Comparison of ENCODE assay signal across 1 cellular context in the genomic region with DNA sequence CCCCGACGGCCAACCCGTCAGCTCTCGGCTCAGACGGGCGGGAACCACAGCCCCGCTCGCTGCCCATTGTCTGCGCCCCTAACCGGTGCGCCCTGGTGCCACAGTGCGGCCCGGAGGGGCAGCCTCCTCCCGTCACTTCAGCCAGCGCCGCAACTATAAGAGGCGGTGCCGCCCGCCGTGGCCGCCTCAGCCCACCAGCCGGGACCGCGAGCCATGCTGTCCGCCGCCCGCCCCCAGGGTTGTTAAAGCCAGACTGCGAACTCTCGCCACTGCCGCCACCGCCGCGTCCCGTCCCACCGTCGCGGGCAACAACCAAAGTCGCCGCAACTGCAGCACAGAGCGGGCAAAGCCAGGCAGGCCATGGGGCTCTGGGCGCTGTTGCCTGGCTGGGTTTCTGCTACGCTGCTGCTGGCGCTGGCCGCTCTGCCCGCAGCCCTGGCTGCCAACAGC.
TF ChIP-seq lines count a peak whose summit lies in the region.

A gene (plus strand): TSS at position 32 of the 450 bp plus-strand sequence. CDS start 329 bp downstream, at position 361.

TF ChIP-seq in GM23338, 12 proteins besides CTCF, POLR2A, EP300 and RAD21 (continued from another document):
- TF ChIP-seq, protein P1, sequence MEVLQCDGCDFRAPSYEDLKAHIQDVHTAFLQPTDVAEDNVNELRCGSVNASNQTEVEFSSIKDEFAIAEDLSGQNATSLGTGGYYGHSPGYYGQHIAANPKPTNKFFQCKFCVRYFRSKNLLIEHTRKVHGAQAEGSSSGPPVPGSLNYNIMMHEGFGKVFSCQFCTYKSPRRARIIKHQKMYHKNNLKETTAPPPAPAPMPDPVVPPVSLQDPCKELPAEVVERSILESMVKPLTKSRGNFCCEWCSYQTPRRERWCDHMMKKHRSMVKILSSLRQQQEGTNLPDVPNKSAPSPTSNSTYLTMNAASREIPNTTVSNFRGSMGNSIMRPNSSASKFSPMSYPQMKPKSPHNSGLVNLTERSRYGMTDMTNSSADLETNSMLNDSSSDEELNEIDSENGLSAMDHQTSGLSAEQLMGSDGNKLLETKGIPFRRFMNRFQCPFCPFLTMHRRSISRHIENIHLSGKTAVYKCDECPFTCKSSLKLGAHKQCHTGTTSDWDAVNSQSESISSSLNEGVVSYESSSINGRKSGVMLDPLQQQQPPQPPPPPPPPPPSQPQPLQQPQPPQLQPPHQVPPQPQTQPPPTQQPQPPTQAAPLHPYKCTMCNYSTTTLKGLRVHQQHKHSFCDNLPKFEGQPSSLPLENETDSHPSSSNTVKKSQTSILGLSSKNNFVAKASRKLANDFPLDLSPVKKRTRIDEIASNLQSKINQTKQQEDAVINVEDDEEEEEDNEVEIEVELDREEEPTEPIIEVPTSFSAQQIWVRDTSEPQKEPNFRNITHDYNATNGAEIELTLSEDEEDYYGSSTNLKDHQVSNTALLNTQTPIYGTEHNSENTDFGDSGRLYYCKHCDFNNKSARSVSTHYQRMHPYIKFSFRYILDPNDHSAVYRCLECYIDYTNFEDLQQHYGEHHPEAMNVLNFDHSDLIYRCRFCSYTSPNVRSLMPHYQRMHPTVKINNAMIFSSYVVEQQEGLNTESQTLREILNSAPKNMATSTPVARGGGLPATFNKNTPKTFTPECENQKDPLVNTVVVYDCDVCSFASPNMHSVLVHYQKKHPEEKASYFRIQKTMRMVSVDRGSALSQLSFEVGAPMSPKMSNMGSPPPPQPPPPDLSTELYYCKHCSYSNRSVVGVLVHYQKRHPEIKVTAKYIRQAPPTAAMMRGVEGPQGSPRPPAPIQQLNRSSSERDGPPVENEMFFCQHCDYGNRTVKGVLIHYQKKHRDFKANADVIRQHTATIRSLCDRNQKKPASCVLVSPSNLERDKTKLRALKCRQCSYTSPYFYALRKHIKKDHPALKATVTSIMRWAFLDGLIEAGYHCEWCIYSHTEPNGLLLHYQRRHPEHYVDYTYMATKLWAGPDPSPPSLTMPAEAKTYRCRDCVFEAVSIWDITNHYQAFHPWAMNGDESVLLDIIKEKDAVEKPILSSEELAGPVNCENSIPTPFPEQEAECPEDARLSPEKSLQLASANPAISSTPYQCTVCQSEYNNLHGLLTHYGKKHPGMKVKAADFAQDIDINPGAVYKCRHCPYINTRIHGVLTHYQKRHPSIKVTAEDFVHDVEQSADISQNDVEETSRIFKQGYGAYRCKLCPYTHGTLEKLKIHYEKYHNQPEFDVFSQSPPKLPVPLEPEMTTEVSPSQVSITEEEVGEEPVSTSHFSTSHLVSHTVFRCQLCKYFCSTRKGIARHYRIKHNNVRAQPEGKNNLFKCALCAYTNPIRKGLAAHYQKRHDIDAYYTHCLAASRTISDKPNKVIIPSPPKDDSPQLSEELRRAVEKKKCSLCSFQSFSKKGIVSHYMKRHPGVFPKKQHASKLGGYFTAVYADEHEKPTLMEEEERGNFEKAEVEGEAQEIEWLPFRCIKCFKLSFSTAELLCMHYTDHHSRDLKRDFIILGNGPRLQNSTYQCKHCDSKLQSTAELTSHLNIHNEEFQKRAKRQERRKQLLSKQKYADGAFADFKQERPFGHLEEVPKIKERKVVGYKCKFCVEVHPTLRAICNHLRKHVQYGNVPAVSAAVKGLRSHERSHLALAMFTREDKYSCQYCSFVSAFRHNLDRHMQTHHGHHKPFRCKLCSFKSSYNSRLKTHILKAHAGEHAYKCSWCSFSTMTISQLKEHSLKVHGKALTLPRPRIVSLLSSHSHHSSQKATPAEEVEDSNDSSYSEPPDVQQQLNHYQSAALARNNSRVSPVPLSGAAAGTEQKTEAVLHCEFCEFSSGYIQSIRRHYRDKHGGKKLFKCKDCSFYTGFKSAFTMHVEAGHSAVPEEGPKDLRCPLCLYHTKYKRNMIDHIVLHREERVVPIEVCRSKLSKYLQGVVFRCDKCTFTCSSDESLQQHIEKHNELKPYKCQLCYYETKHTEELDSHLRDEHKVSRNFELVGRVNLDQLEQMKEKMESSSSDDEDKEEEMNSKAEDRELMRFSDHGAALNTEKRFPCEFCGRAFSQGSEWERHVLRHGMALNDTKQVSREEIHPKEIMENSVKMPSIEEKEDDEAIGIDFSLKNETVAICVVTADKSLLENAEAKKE (CRISPR knock-in tag; IDR thresholded peaks at IDR 0.05): no peak
- peak; percentile 78 for TF ChIP-seq EZH2 (IDR thresholded peaks at IDR 0.05; ENCODE audit: low read depth, unreplicated experiment)
- TF ChIP-seq EZH2phosphoT487 (IDR thresholded peaks at IDR 0.05; ENCODE audit: unreplicated experiment): peak; percentile 89
- TF ChIP-seq, protein P2, sequence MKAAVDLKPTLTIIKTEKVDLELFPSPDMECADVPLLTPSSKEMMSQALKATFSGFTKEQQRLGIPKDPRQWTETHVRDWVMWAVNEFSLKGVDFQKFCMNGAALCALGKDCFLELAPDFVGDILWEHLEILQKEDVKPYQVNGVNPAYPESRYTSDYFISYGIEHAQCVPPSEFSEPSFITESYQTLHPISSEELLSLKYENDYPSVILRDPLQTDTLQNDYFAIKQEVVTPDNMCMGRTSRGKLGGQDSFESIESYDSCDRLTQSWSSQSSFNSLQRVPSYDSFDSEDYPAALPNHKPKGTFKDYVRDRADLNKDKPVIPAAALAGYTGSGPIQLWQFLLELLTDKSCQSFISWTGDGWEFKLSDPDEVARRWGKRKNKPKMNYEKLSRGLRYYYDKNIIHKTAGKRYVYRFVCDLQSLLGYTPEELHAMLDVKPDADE (IDR thresholded peaks at IDR 0.05): no peak
